21 cellular contexts compared by ENCODE assay signal in genomic region chr5:43433381-43433780, GRCh38. TPM values are rescaled to one million over a fixed set of nuclear protein-coding genes. Genes with fewer than 3 reads are reported as not detected.
"Had no signal": no experiment of that assay in that cellular context is flagged by ENCODE, and none has a peak within 500 bp of the region (broad histone marks: within the 10 kb centered on the region; RNA-seq: fewer than 3 reads in every experiment).

No MANE protein-coding gene starts in this region.

- H3K27me3 ChIP-seq: ascending aorta had no signal

- H3K4me3 ChIP-seq: ascending aorta, lower lobe of right lung, skin epidermis, thoracic aorta had no signal

- H3K27ac Mint-ChIP-seq: activated naive CD4-positive, alpha-beta T cell treated with anti-CD3 and anti-CD28 coated beads, Interleukin-2, amount 50 U/mL, for 24 hours; progenitor cell of endocrine pancreas; stimulated activated naive CD8-positive, alpha-beta T cell treated with anti-CD3 and anti-CD28 coated beads, Interleukin-15, amount 100 ng/mL, for 72 hours had no signal

- DNase-seq: activated CD4-positive, alpha-beta T cell treated with anti-CD3 and anti-CD28 coated beads for 1 hour; activated CD8-positive, alpha-beta memory T cell treated with anti-CD3 and anti-CD28 coated beads for 24 hours; activated CD8-positive, alpha-beta memory T cell treated with anti-CD3 and anti-CD28 coated beads, Interleukin-2, amount 50 U/mL, for 48 hours; activated effector memory CD4-positive, alpha-beta T cell treated with anti-CD3 and anti-CD28 coated beads, Interleukin-2, amount 50 U/mL, for 16 hours; activated T-cell treated with anti-CD3 and anti-CD28 coated beads, Interleukin-2, amount 50 U/mL, for 48 hours; dermis blood vessel endothelial cell; effector memory CD4-positive, alpha-beta T cell; lower lobe of right lung; stimulated activated CD4-positive, alpha-beta T cell treated with anti-CD3 and anti-CD28 coated beads, Interleukin-15, amount 100 ng/mL, for 24 hours; stimulated activated CD4-positive, alpha-beta T cell treated with anti-CD3 and anti-CD28 coated beads, Interleukin-4, amount 100 ng/mL, for 1 hour; stimulated activated naive CD8-positive, alpha-beta T cell treated with anti-CD3 and anti-CD28 coated beads, Interleukin-15, amount 100 ng/mL, for 72 hours; SW 1271; T-helper 2 cell; WERI-Rb-1 had no signal

- H3K4me1 Mint-ChIP-seq: activated naive CD4-positive, alpha-beta T cell treated with anti-CD3 and anti-CD28 coated beads, Interleukin-2, amount 50 U/mL, for 24 hours; stimulated activated naive CD8-positive, alpha-beta T cell treated with anti-CD3 and anti-CD28 coated beads, Interleukin-15, amount 100 ng/mL, for 72 hours had no signal

- H3K4me1 ChIP-seq: ascending aorta had no signal

- H3K27ac ChIP-seq: ascending aorta, lower lobe of right lung, thoracic aorta, WERI-Rb-1 had no signal

- H3K4me3 Mint-ChIP-seq: activated naive CD4-positive, alpha-beta T cell treated with anti-CD3 and anti-CD28 coated beads, Interleukin-2, amount 50 U/mL, for 24 hours; nephron; stimulated activated naive CD8-positive, alpha-beta T cell treated with anti-CD3 and anti-CD28 coated beads, Interleukin-15, amount 100 ng/mL, for 72 hours had no signal

- ATAC-seq: stimulated activated naive CD8-positive, alpha-beta T cell treated with anti-CD3 and anti-CD28 coated beads, Interleukin-15, amount 100 ng/mL, for 72 hours had no signal

- FAIRE-seq: bronchial epithelial cell had no signal

- H3K27me3 Mint-ChIP-seq: activated naive CD4-positive, alpha-beta T cell treated with anti-CD3 and anti-CD28 coated beads, Interleukin-2, amount 50 U/mL, for 24 hours; progenitor cell of endocrine pancreas; stimulated activated naive CD8-positive, alpha-beta T cell treated with anti-CD3 and anti-CD28 coated beads, Interleukin-15, amount 100 ng/mL, for 72 hours had no signal

- H3K9me3 ChIP-seq: lower lobe of right lung, thoracic aorta had no signal

- H3K36me3 ChIP-seq: ascending aorta, lower lobe of right lung, thoracic aorta, WERI-Rb-1 had no signal

RNA-seq across cellular contexts. Expression of gene CCL28, which starts 21.2 kb away (rescaled TPM):
- total RNA-seq: ascending aorta, progenitor cell of endocrine pancreas had no signal
